13 cellular contexts compared by ENCODE assay signal in genomic region chr20:38110525-38111178, GRCh38. TPM values are rescaled to one million over a fixed set of nuclear protein-coding genes. Genes with fewer than 3 reads are reported as not detected.
DNase-seq lines count a peak whose midpoint lies in the region; ATAC-seq and TF ChIP-seq lines count a peak whose summit lies in the region.
"Had no signal": no experiment of that assay in that cellular context is flagged by ENCODE, and none has a peak within 500 bp of the region (broad histone marks: within the 10 kb centered on the region; RNA-seq: fewer than 3 reads in every experiment).

No MANE protein-coding gene starts in this region.

- ATAC-seq in lower lobe of right lung = no peak
- ATAC-seq in activated CD8-positive, alpha-beta memory T cell treated with anti-CD3 and anti-CD28 coated beads, Interleukin-2, amount 10 ng/mL, durations not matched to agents 7 days and 5 days = no peak

- H3K36me3 ChIP-seq in ascending aorta = no peaks in the 10 kb centered on the region
- H3K36me3 ChIP-seq in lower lobe of right lung = no peaks in the 10 kb centered on the region
- H3K36me3 ChIP-seq in stomach smooth muscle (ENCODE audit: control insufficient read depth in 2 of 2, insufficient read depth in 2 of 2, low read length in 2 of 2) = no peaks in the 10 kb centered on the region

- H3K4me1 ChIP-seq in ascending aorta (peaks cover 12 to 43% of the 10 kb centered on the region in 2 donors), lower lobe of right lung (peaks cover 48% of the 10 kb centered on the region), stomach smooth muscle (ENCODE audit: control insufficient read depth, insufficient read depth, low read length) (peaks cover 30% of the 10 kb centered on the region)

- intact Hi-C loops in ascending aorta (cut with DNase I) (loop anchor here (1.0 to 5.0 kb wide), 3 partner anchors 15 to 42 kb away; no protein-coding TSS in a partner anchor), lower lobe of right lung (cut with DNase I) (no loop called here)

- H3K9ac ChIP-seq in stomach smooth muscle (ENCODE audit: low read length in 2 of 2) = no peak overlapping the region

- H3K36me3 Mint-ChIP-seq in activated CD8-positive, alpha-beta memory T cell treated with anti-CD3 and anti-CD28 coated beads, Interleukin-2, amount 10 ng/mL, durations not matched to agents 7 days and 5 days = no peaks in the 10 kb centered on the region

- no peak overlapping the region for H3K4me3 Mint-ChIP-seq in activated CD8-positive, alpha-beta memory T cell treated with anti-CD3 and anti-CD28 coated beads, Interleukin-2, amount 10 ng/mL, durations not matched to agents 7 days and 5 days

- H3K4me3 ChIP-seq in ascending aorta (no peak overlapping the region), lower lobe of right lung (no peak overlapping the region), stomach smooth muscle (ENCODE audit: low read length in 2 of 2) (no peak overlapping the region)

- H3K27ac ChIP-seq in ascending aorta (peak overlapping the region; percentile 86 to 88), lower lobe of right lung (peak overlapping the region; percentile 67), stomach smooth muscle (ENCODE audit: low read length) (peak overlapping the region; percentile 84)

- CTCF ChIA-PET in activated CD8-positive, alpha-beta memory T cell treated with anti-CD3 and anti-CD28 coated beads, Interleukin-2, amount 10 ng/mL, durations not matched to agents 7 days and 5 days (lab: Charles Lee) = interaction anchor here (0.8 kb wide), 1 partner anchor 9 kb away, joined by 3 read pairs; no protein-coding TSS in a partner anchor

- TF ChIP-seq CTCF in ascending aorta (IDR thresholded peaks at IDR 0.05) (no peak), lower lobe of right lung (IDR thresholded peaks at IDR 0.05) (no peak)

- H3K27me3 ChIP-seq in ascending aorta = no peaks in the 10 kb centered on the region
- no peaks in the 10 kb centered on the region for H3K27me3 ChIP-seq in lower lobe of right lung (ENCODE audit: low read depth)
- H3K27me3 ChIP-seq in stomach smooth muscle (ENCODE audit: control insufficient read depth in 1 of 2, insufficient read depth in 2 of 2, low read length in 2 of 2) = no peaks in the 10 kb centered on the region

- H3K27ac Mint-ChIP-seq in activated CD8-positive, alpha-beta memory T cell treated with anti-CD3 and anti-CD28 coated beads, Interleukin-2, amount 10 ng/mL, durations not matched to agents 7 days and 5 days = no peak overlapping the region

- DNase-seq in DMS 273 (lab: John Stamatoyannopoulos, UW; ENCODE audit: unreplicated experiment) (peak; percentile 40), DMS 273 treated with DMSO at 0.1 percent for 48 hours (lab: John Stamatoyannopoulos, UW) (no peak), ascending aorta (ENCODE audit: low spot score in 2 of 2) (no peak), lower lobe of right lung (no peak), H4 (ENCODE audit: low spot score) (no peak), kidney glomerular epithelial cell (lab: John Stamatoyannopoulos, UW) (no peak)
- DNase-seq in activated CD8-positive, alpha-beta memory T cell treated with anti-CD3 and anti-CD28 coated beads, Interleukin-2, amount 10 ng/mL, durations not matched to agents 7 days and 5 days = no peak
- DNase-seq: 8988T; activated CD4-positive, CD25-positive, alpha-beta regulatory T cell treated with anti-CD3 and anti-CD28 coated beads, Interleukin-2, amount 50 U/mL, for 72 hours; hypothalamus; midbrain; NCI-H146 had no signal

- no peaks in the 10 kb centered on the region for H3K27me3 Mint-ChIP-seq in activated CD8-positive, alpha-beta memory T cell treated with anti-CD3 and anti-CD28 coated beads, Interleukin-2, amount 10 ng/mL, durations not matched to agents 7 days and 5 days

- H3K4me1 Mint-ChIP-seq in activated CD8-positive, alpha-beta memory T cell treated with anti-CD3 and anti-CD28 coated beads, Interleukin-2, amount 10 ng/mL, durations not matched to agents 7 days and 5 days = peaks cover 10% of the 10 kb centered on the region

- no peaks in the 10 kb centered on the region for H3K9me3 Mint-ChIP-seq in activated CD8-positive, alpha-beta memory T cell treated with anti-CD3 and anti-CD28 coated beads, Interleukin-2, amount 10 ng/mL, durations not matched to agents 7 days and 5 days (ENCODE audit: low read depth)

- H3K9me3 ChIP-seq in ascending aorta (no peaks in the 10 kb centered on the region), lower lobe of right lung (no peaks in the 10 kb centered on the region), stomach smooth muscle (ENCODE audit: control insufficient read depth in 2 of 2, low read length in 2 of 2) (no peaks in the 10 kb centered on the region)

RNA-seq across cellular contexts. Expression of gene TGM2, which starts 54.4 kb away (rescaled TPM):
- total RNA-seq in ascending aorta = 529 TPM
- 362 TPM for total RNA-seq in lower lobe of right lung
- under 1 TPM; 0.35 TPM for total RNA-seq in activated CD8-positive, alpha-beta memory T cell treated with anti-CD3 and anti-CD28 coated beads, Interleukin-2, amount 10 ng/mL, durations not matched to agents 7 days and 5 days
- total RNA-seq in H4 (2014; rRNA removed; shearing (Covaris generic)) = 7.0 and 7.1 TPM in 2 replicates

Comparison
In these comparisons a context has a peak if more than half of its experiments do, and no peak if none do; other contexts are left out.
1. RNA of gene TGM2, which starts 54.4 kb away (total RNA-seq): 529 TPM in ascending aorta (single experiment) and 362 TPM in lower lobe of right lung (single experiment); 7.0 to 7.1 TPM in H4 and 0.35 TPM in activated CD8-positive, alpha-beta memory T cell treated with anti-CD3 and anti-CD28 coated beads, Interleukin-2, amount 10 ng/mL, durations not matched to agents 7 days and 5 days; every median in the first group is over 10 times any median in the second.
2. Peak in every context shown above with its lines, with median percentiles within 50 percentile points of each other: H3K27ac ChIP-seq.